In genomic region chr1:119870917-119871486, GRCh38 we compare ENCODE assay signal across 1 cellular context.
TF ChIP-seq lines count a peak whose summit lies in the region.

No MANE protein-coding gene starts in this region.

TF ChIP-seq in IMR-90, 13 proteins besides CTCF, POLR2A, EP300 and RAD21:
- TF ChIP-seq MXI1 (IDR thresholded peaks at IDR 0.05; ENCODE audit: borderline replicate concordance, low read depth, low read length) (no peak), CEBPB (IDR thresholded peaks at IDR 0.05; ENCODE audit: low read depth, low read length) (peak; percentile 77), FOS (IDR thresholded peaks at IDR 0.05; ENCODE audit: low read depth, low read length) (no peak), SMC3 (IDR thresholded peaks at IDR 0.05; ENCODE audit: low read depth, low read length) (peak; percentile 84), ELK1 (IDR thresholded peaks at IDR 0.05; ENCODE audit: borderline replicate concordance, low read depth, low read length) (no peak), BHLHE40 (IDR thresholded peaks at IDR 0.05; ENCODE audit: low read depth, low read length) (no peak), RFX5 (IDR thresholded peaks at IDR 0.05; ENCODE audit: low read depth, low read length) (no peak), USF2 (IDR thresholded peaks at IDR 0.05; ENCODE audit: low read depth, low read length) (no peak), CHD1 (IDR thresholded peaks at IDR 0.05; ENCODE audit: low read depth, low read length) (no peak), RCOR1 (IDR thresholded peaks at IDR 0.05; ENCODE audit: insufficient replicate concordance, low read length) (no peak), MAFK (IDR thresholded peaks at IDR 0.05; ENCODE audit: low read depth, low read length) (no peak)
